22 cellular contexts compared by ENCODE assay signal in the genomic region with DNA sequence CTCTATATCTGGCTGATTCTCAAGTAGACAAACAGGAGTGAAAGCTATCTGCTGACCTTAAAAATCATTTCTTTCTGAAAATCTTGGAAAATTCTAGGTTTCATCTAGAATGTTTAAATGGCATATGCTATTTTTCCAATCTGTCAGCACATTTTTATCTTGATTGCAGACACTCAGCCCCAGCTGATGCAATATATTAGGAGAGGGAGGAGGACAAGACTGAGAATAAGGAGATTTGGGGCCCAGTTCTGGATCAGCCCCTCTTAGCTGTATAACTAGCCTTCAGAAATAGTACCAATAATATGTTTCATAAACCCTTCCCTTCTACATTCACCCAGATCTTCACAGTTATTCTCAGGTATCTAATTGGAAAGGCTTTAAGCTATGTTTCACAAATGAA.
DNase-seq lines count a peak whose midpoint lies in the region; ATAC-seq and TF ChIP-seq lines count a peak whose summit lies in the region.
"Had no signal": no experiment of that assay in that cellular context is flagged by ENCODE, and none has a peak within 500 bp of the region (broad histone marks: within the 10 kb centered on the region; RNA-seq: fewer than 3 reads in every experiment).

No MANE protein-coding gene starts in this region.

- no peak overlapping the region for H2BK15ac ChIP-seq in mesenchymal stem cell (ENCODE audit: low read depth, poor library complexity, severe bottlenecking)

- H3K4me1 Mint-ChIP-seq in chondrocyte (ENCODE audit: low read depth), result peaks cover 15% of the 10 kb centered on the region

- no peak overlapping the region for H3K9ac ChIP-seq in mesenchymal stem cell (ENCODE audit: low read length)
- H3K9ac ChIP-seq: BLaER1, KMS-11 had no signal

- TF ChIP-seq CTCF in chondrocyte (IDR thresholded peaks at IDR 0.05), result no peak
- no peak for TF ChIP-seq CTCF in left lung (IDR thresholded peaks at IDR 0.05)

- H3K9me3 ChIP-seq in mesenchymal stem cell (ENCODE audit: control insufficient read depth, low read length) (no peaks in the 10 kb centered on the region), left lung (no peaks in the 10 kb centered on the region)
- H3K9me3 ChIP-seq: BLaER1, Peyer's patch had no signal

- H3K4me3 Mint-ChIP-seq in chondrocyte (ENCODE audit: unreplicated experiment), result no peak overlapping the region
- H3K4me3 Mint-ChIP-seq: CD4-positive, CD25-positive, alpha-beta regulatory T cell had no signal

- peaks cover 2% of the 10 kb centered on the region for H3K4me1 ChIP-seq in mesenchymal stem cell (ENCODE audit: control insufficient read depth, insufficient read depth, low read depth, low read length)
- no peaks in the 10 kb centered on the region for H3K4me1 ChIP-seq in left lung
- H3K4me1 ChIP-seq: BLaER1, Peyer's patch had no signal

- H4K8ac ChIP-seq in mesenchymal stem cell (ENCODE audit: low read length), result no peak overlapping the region

- no peak overlapping the region for H3K4me2 ChIP-seq in mesenchymal stem cell (ENCODE audit: low read length, poor library complexity, severe bottlenecking)
- H3K4me2 ChIP-seq: BLaER1, KMS-11 had no signal

- H2BK5ac ChIP-seq in mesenchymal stem cell (ENCODE audit: low read depth, low read length, poor library complexity, severe bottlenecking), result no peak overlapping the region

- in situ Hi-C loops in KBM-7 (cut with MboI; ENCODE audit: low pct_unique_long_range_greater_than_20kb, low sequenced_read_pairs), result no loop called here

- peaks cover 5% of the 10 kb centered on the region for H3K79me1 ChIP-seq in mesenchymal stem cell (replicated peaks; ENCODE audit: low read length, poor library complexity, severe bottlenecking)

- H2BK120ac ChIP-seq in mesenchymal stem cell (ENCODE audit: low read depth, low read length), result no peak overlapping the region

- no peaks in the 10 kb centered on the region for H3K27me3 Mint-ChIP-seq in chondrocyte (ENCODE audit: low read depth)
- H3K27me3 Mint-ChIP-seq: CD4-positive, CD25-positive, alpha-beta regulatory T cell had no signal

- H3K4me3 ChIP-seq in mesenchymal stem cell (ENCODE audit: insufficient read depth in 1 of 2, low read depth in 1 of 2, low read length in 2 of 2), result no peak overlapping the region
- no peak overlapping the region for H3K4me3 ChIP-seq in left lung
- H3K4me3 ChIP-seq: BLaER1, Peyer's patch had no signal

- H3K27me3 ChIP-seq in mesenchymal stem cell (ENCODE audit: control insufficient read depth in 1 of 2, insufficient read depth in 1 of 2, low read length in 2 of 2) (no peaks in the 10 kb centered on the region), left lung (no peaks in the 10 kb centered on the region)
- H3K27me3 ChIP-seq: BLaER1, Peyer's patch had no signal

- H2AK5ac ChIP-seq in mesenchymal stem cell (ENCODE audit: low read length, severe bottlenecking), result no peak overlapping the region

- peaks cover 1% of the 10 kb centered on the region for H3K36me3 Mint-ChIP-seq in chondrocyte (ENCODE audit: low read depth)
- H3K36me3 Mint-ChIP-seq: CD4-positive, CD25-positive, alpha-beta regulatory T cell had no signal

- no peak overlapping the region for H2BK12ac ChIP-seq in mesenchymal stem cell (ENCODE audit: low read length in 2 of 2)

- H3K4ac ChIP-seq in mesenchymal stem cell (ENCODE audit: low read depth in 1 of 2, low read length in 2 of 2), result no peak overlapping the region

- no peak overlapping the region for H3K14ac ChIP-seq in mesenchymal stem cell (ENCODE audit: low read length in 2 of 2)

- H3K36me3 ChIP-seq in mesenchymal stem cell (ENCODE audit: control insufficient read depth in 1 of 2, insufficient read depth in 2 of 2, low read depth in 1 of 2, low read length in 2 of 2) (peaks cover 0 to 3% of the 10 kb centered on the region in 2 experiments), left lung (no peaks in the 10 kb centered on the region)
- H3K36me3 ChIP-seq: Peyer's patch had no signal

- no peak for ATAC-seq in left lung

- no peak overlapping the region for H3K23ac ChIP-seq in mesenchymal stem cell (ENCODE audit: low read length in 2 of 2)

- no peak overlapping the region for H2AFZ ChIP-seq in mesenchymal stem cell (ENCODE audit: low read depth, low read length)

- H3K18ac ChIP-seq in mesenchymal stem cell (ENCODE audit: low read depth in 1 of 2, low read length in 2 of 2), result no peak overlapping the region

- intact Hi-C loops in left lung (cut with DNase I), result no loop called here

- H3K9me3 Mint-ChIP-seq in chondrocyte (ENCODE audit: low read depth), result no peaks in the 10 kb centered on the region

- peak overlapping the region; percentile 64 for H3K27ac Mint-ChIP-seq in chondrocyte (ENCODE audit: unreplicated experiment)
- H3K27ac Mint-ChIP-seq: CD4-positive, CD25-positive, alpha-beta regulatory T cell had no signal

- H3K27ac ChIP-seq in mesenchymal stem cell (ENCODE audit: low read length, poor library complexity, severe bottlenecking) (no peak overlapping the region), left lung (no peak overlapping the region)
- H3K27ac ChIP-seq: 22Rv1, BLaER1, KMS-11, Peyer's patch had no signal

- DNase-seq in DMS 273 (lab: John Stamatoyannopoulos, UW; ENCODE audit: unreplicated experiment), result peak; percentile 14
- DNase-seq in DMS 273 treated with DMSO at 0.1 percent for 48 hours (lab: John Stamatoyannopoulos, UW), result no peak
- DNase-seq in OCI-M1 (lab: John Stamatoyannopoulos, UW), result peak; percentile 48
- no peak for DNase-seq in chondrocyte (ENCODE audit: low spot score)
- DNase-seq in mesenchymal stem cell, result peak; percentile 6
- no peak for DNase-seq in KBM-7
- no peak for DNase-seq in NCI-H510A (lab: John Stamatoyannopoulos, UW)
- DNase-seq in left lung, result no peak
- DNase-seq: ACHN; CD4-positive, CD25-positive, alpha-beta regulatory T cell; DND-41; H7; MM.1S; NCI-H2029; NCI-H446; NCI-H526; NCI-H82; Peyer's patch; SHP77 treated with DMSO at 0.1 percent for 48 hours had no signal

- H4K91ac ChIP-seq in mesenchymal stem cell (ENCODE audit: low read length), result no peak overlapping the region

Comparison
In these comparisons a context has a peak if more than half of its experiments do, and no peak if none do; other contexts are left out.
1. DNase-seq: peak in DMS 273 (single experiment), OCI-M1 (single experiment) and mesenchymal stem cell (single experiment); none in DMS 273 treated with DMSO at 0.1 percent for 48 hours (single experiment), chondrocyte (single experiment), KBM-7 (single experiment), NCI-H510A (single experiment) and left lung (0 of 2).